15 cellular contexts compared by ENCODE assay signal in the genomic region with DNA sequence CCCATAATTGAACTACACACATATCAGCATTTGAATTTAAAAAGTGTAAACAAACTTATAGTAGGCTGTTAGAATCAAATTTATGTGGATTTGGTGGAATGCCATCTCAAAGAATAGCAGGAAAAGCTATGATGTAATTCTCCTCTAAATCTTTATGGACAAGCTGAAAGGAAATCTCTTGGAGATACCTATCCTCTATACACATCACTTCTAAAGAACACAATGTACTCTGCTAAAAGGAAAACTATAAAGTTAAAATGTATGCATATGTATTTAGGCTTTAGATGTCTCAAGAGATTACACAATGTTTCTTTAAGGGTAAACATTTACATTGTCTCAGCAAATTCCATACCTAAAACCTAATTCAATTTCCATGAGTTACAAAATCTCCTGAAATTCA.
DNase-seq lines count a peak whose midpoint lies in the region; ATAC-seq, FAIRE-seq and TF ChIP-seq lines count a peak whose summit lies in the region.
"Had no signal": no experiment of that assay in that cellular context is flagged by ENCODE, and none has a peak within 500 bp of the region (broad histone marks: within the 10 kb centered on the region; RNA-seq: fewer than 3 reads in every experiment).

No MANE protein-coding gene starts in this region.

- H3K4me1 ChIP-seq in A549 (0 out of 3 replicates have a peak, but pooled peaks cover 3% of the 10 kb centered on the region), hepatocyte (ENCODE audit: insufficient read depth) (peaks cover 16% of the 10 kb centered on the region)
- no peaks in the 10 kb centered on the region for H3K4me1 ChIP-seq in CD8-positive, alpha-beta memory T cell (ENCODE audit: insufficient read depth, low read length)

- H3K9me3 ChIP-seq in A549 (0 out of 3 replicates have a peak, but pooled peaks cover 2% of the 10 kb centered on the region), hepatocyte (ENCODE audit: low read depth) (no peaks in the 10 kb centered on the region)
- H3K9me3 ChIP-seq in CD8-positive, alpha-beta memory T cell (ENCODE audit: low read length): no peaks in the 10 kb centered on the region

- no peak for TF ChIP-seq EP300 in A549 (IDR thresholded peaks at IDR 0.05)

- H3K27me3 ChIP-seq in hepatocyte: no peaks in the 10 kb centered on the region
- no peaks in the 10 kb centered on the region for H3K27me3 ChIP-seq in CD8-positive, alpha-beta memory T cell (ENCODE audit: insufficient read depth, low read length, poor library complexity, severe bottlenecking)

- H3K4me3 ChIP-seq in A549 (no peak overlapping the region), LNCaP clone FGC (ENCODE audit: low read depth, low read length) (no peak overlapping the region), hepatocyte (no peak overlapping the region)
- H3K4me3 ChIP-seq in CD8-positive, alpha-beta memory T cell (ENCODE audit: low read length): no peak overlapping the region
- H3K4me3 ChIP-seq: SK-N-MC had no signal

- H3K4me1 Mint-ChIP-seq in endothelial cell (ENCODE audit: unreplicated experiment): peaks cover 9% of the 10 kb centered on the region
- H3K4me1 Mint-ChIP-seq in CD8-positive, alpha-beta memory T cell: no peaks in the 10 kb centered on the region

- no peaks in the 10 kb centered on the region for H3K36me3 Mint-ChIP-seq in endothelial cell (ENCODE audit: low read depth, unreplicated experiment)
- H3K36me3 Mint-ChIP-seq in CD8-positive, alpha-beta memory T cell: no peaks in the 10 kb centered on the region
- H3K36me3 Mint-ChIP-seq: IgD-negative memory B cell had no signal

- no peaks in the 10 kb centered on the region for H3K9me2 ChIP-seq in hepatocyte (replicated peaks; ENCODE audit: insufficient read depth)

- TF ChIP-seq RAD21 in A549 (conservative IDR thresholded peaks at IDR 0.05 in 1 of 2, IDR thresholded peaks at IDR 0.05 in 1 of 2): no peak

- H3K36me3 ChIP-seq in hepatocyte (replicated peaks; ENCODE audit: insufficient read depth, low read depth): no peaks in the 10 kb centered on the region
- H3K36me3 ChIP-seq in CD8-positive, alpha-beta memory T cell (ENCODE audit: insufficient read depth, low read length): no peaks in the 10 kb centered on the region

- H3K79me2 ChIP-seq in hepatocyte: no peaks in the 10 kb centered on the region

- DNase-seq in A549 (ENCODE audit: low read depth in 1 of 2, low spot score in 1 of 2) (no peak), LNCaP clone FGC (ENCODE audit: low read depth) (peak; percentile 86), endothelial cell (ENCODE audit: low spot score) (no peak), hepatocyte (ENCODE audit: low spot score) (no peak), NCI-H748 (lab: John Stamatoyannopoulos, UW; ENCODE audit: unreplicated experiment) (no peak), ACHN (no peak)
- no peak for DNase-seq in CD8-positive, alpha-beta memory T cell
- DNase-seq: DMS79 treated with DMSO at 0.1 percent for 48 hours, HFFc6, NCI-H1105 had no signal

- H3K4me2 ChIP-seq in A549 (peak overlapping the region; percentile 18; the same call in 1 of the 3 replicates), hepatocyte (no peak overlapping the region)

- POLR2A ChIA-PET in A549 (lab: Yijun Ruan, JAX): no interaction called here
- POLR2A ChIA-PET in CD8-positive, alpha-beta memory T cell (lab: Charles Lee): no interaction called here

- H3K4me3 Mint-ChIP-seq in endothelial cell (ENCODE audit: unreplicated experiment): no peak overlapping the region
- H3K4me3 Mint-ChIP-seq in CD8-positive, alpha-beta memory T cell: no peak overlapping the region
- H3K4me3 Mint-ChIP-seq: HFFc6, IgD-negative memory B cell had no signal

- no peak for FAIRE-seq in A549 (lab: Jason Lieb, UNC)
- FAIRE-seq: RCC 7860 had no signal

- peak overlapping the region; percentile 89 for H3K27ac Mint-ChIP-seq in endothelial cell (ENCODE audit: unreplicated experiment)
- H3K27ac Mint-ChIP-seq in CD8-positive, alpha-beta memory T cell: no peak overlapping the region
- H3K27ac Mint-ChIP-seq: HFFc6, IgD-negative memory B cell had no signal

- CTCF ChIA-PET in A549 (lab: Yijun Ruan, JAX): interaction anchor here (0.6 to 1.4 kb wide), 8 partner anchors 9 to 799 kb away, joined by 3 to 7 read pairs (median 3); no protein-coding TSS in a partner anchor
- CTCF ChIA-PET in CD8-positive, alpha-beta memory T cell (lab: Charles Lee): no interaction called here

- ATAC-seq in A549 (no peak), HG02970 (IDR thresholded peaks at IDR 0.05; ENCODE audit: low FRiP score, unreplicated experiment) (no peak)

- TF ChIP-seq CTCF in A549 (IDR thresholded peaks at IDR 0.05) (no peak), LNCaP clone FGC (IDR thresholded peaks at IDR 0.05; ENCODE audit: control insufficient read depth, extremely low read depth, insufficient read depth) (no peak), endothelial cell (IDR thresholded peaks at IDR 0.05; ENCODE audit: unreplicated experiment) (no peak), hepatocyte (IDR thresholded peaks at IDR 0.05; ENCODE audit: poor library complexity) (no peak)

- in situ Hi-C loops in ACHN (cut with HindIII; ENCODE audit: low pct_ligation_motif_present, low pct_unique_long_range_greater_than_20kb, low sequenced_read_pairs): no loop called here

- no peaks in the 10 kb centered on the region for H4K20me1 ChIP-seq in hepatocyte (ENCODE audit: insufficient read depth, poor library complexity, severe bottlenecking)

- H2AFZ ChIP-seq in hepatocyte: no peak overlapping the region

- no peaks in the 10 kb centered on the region for H3K9me3 Mint-ChIP-seq in endothelial cell (ENCODE audit: unreplicated experiment)
- H3K9me3 Mint-ChIP-seq in CD8-positive, alpha-beta memory T cell: peaks cover 0 to 16% (median 6%) of the 10 kb centered on the region in 5 donors
- H3K9me3 Mint-ChIP-seq: HFFc6 had no signal

- H3K27me3 Mint-ChIP-seq in endothelial cell (ENCODE audit: unreplicated experiment): no peaks in the 10 kb centered on the region
- peaks cover 2 to 6% of the 10 kb centered on the region in 2 donors for H3K27me3 Mint-ChIP-seq in CD8-positive, alpha-beta memory T cell
- H3K27me3 Mint-ChIP-seq: IgD-negative memory B cell had no signal

- H3K27ac ChIP-seq in A549 (no peak overlapping the region), hepatocyte (peak overlapping the region; percentile 24)
- H3K27ac ChIP-seq in CD8-positive, alpha-beta memory T cell (ENCODE audit: low read depth, low read length): no peak overlapping the region
- H3K27ac ChIP-seq: HL-60, SK-N-MC had no signal

- no peak for TF ChIP-seq POLR2A in A549 (IDR thresholded peaks at IDR 0.05; ENCODE audit: low read length)

TF ChIP-seq in A549, 52 proteins besides CTCF, POLR2A, EP300 and RAD21:
- TF ChIP-seq SREBF2 (IDR thresholded peaks at IDR 0.05) (no peak), BHLHE40 (IDR thresholded peaks at IDR 0.05; ENCODE audit: low read depth, low read length) (no peak), HDAC2 (IDR thresholded peaks at IDR 0.05) (no peak), TP53 (CRISPR knock-in tag; IDR thresholded peaks at IDR 0.05) (no peak), CHD4 (IDR thresholded peaks at IDR 0.05; ENCODE audit: borderline replicate concordance) (no peak), EHF (CRISPR knock-in tag; IDR thresholded peaks at IDR 0.05) (no peak), EHMT2 (IDR thresholded peaks at IDR 0.05; ENCODE audit: low read depth) (no peak), HEYL (CRISPR knock-in tag; IDR thresholded peaks at IDR 0.05) (no peak), JUN (IDR thresholded peaks at IDR 0.05) (no peak), ZSCAN20 (CRISPR knock-in tag; IDR thresholded peaks at IDR 0.05) (no peak)
- TF ChIP-seq, protein P1, sequence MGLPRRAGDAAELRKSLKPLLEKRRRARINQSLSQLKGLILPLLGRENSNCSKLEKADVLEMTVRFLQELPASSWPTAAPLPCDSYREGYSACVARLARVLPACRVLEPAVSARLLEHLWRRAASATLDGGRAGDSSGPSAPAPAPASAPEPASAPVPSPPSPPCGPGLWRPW (IDR thresholded peaks at IDR 0.05): no peak
TF ChIP-seq in A549: peak in this region for 0.
